ENCODE assay signal across 19 cellular contexts in the genomic region with DNA sequence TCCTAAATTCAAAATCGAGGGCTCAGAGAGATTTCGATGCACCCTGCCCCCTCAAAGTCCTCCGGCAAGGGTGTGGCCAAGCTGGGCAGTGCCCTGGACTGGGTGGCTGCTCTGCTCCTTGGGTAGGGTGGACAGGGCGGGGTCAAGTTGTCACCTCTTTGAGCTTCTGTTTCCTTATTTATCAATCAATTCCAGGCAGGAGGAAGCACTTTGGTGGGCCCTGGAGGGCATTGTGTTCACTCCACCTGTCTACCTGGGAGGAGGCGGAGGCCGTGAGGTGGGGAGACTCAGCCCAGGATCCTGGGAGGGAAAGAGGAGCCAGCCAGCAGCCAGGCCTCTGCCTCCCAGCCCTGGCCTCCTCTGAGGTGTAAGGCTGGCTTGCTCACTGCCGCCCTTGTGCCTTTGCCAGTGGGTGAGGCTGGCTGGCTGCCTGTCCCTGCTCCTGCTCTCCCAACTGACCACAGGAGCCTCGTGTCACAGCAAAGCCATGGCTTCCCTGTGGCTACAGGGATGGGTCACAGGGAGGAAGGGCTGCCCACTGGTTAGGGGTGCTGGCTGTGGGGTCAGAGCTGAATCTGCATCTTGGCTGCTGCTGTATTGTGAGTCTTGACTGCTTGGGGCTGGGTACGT. TPM values are rescaled to one million over a fixed set of nuclear protein-coding genes. Genes with fewer than 3 reads are reported as not detected.
A peak's percentile ranks its signal among the peaks of the same experiment; 100 is the strongest.
DNase-seq lines count a peak whose midpoint lies in the region; ATAC-seq, FAIRE-seq and TF ChIP-seq lines count a peak whose summit lies in the region.
"Had no signal": no experiment of that assay in that cellular context is flagged by ENCODE, and none has a peak within 500 bp of the region (broad histone marks: within the 10 kb centered on the region; RNA-seq: fewer than 3 reads in every experiment).

No MANE protein-coding gene starts in this region.

- H3K4me2 ChIP-seq in mesenchymal stem cell (ENCODE audit: low read length, poor library complexity, severe bottlenecking), result no peak overlapping the region

- H3K4me1 ChIP-seq in HEK293 (ENCODE audit: control insufficient read depth, insufficient read depth, low read length), result no peaks in the 10 kb centered on the region; the same call in 1 of the 2 replicates
- no peaks in the 10 kb centered on the region for H3K4me1 ChIP-seq in adrenal gland (replicated peaks in 1 of 2)
- peaks cover 9% of the 10 kb centered on the region for H3K4me1 ChIP-seq in mesenchymal stem cell (ENCODE audit: control insufficient read depth, insufficient read depth, low read depth, low read length)
- no peaks in the 10 kb centered on the region for H3K4me1 ChIP-seq in CD4-positive, alpha-beta memory T cell (ENCODE audit: insufficient read depth, low read length)

- no peaks in the 10 kb centered on the region for H3K36me3 ChIP-seq in HEK293 (ENCODE audit: control insufficient read depth in 2 of 2, insufficient read depth in 1 of 2, low read length in 2 of 2)
- H3K36me3 ChIP-seq in adrenal gland (replicated peaks in 1 of 2), result no peaks in the 10 kb centered on the region
- no peaks in the 10 kb centered on the region for H3K36me3 ChIP-seq in mesenchymal stem cell (ENCODE audit: control insufficient read depth in 1 of 2, insufficient read depth in 2 of 2, low read depth in 1 of 2, low read length in 2 of 2)
- no peaks in the 10 kb centered on the region for H3K36me3 ChIP-seq in CD4-positive, alpha-beta memory T cell (ENCODE audit: insufficient read depth, low read length)
- H3K36me3 ChIP-seq: cardiac muscle cell, suprapubic skin had no signal

- 68 to 72% (median 70%) methylated on average over 7 to 9 of the region's 9 CpGs for WGBS in adrenal gland, 4 donors
- WGBS in mesenchymal stem cell, result 66% methylated on average over 9 of the region's 9 CpGs

- no peak overlapping the region for H3K4me3 Mint-ChIP-seq in CD4-positive, alpha-beta memory T cell
- H3K4me3 Mint-ChIP-seq: activated T-cell treated with anti-CD3 and anti-CD28 coated beads, Interleukin-2, amount 50 U/mL, for 24 hours; CD4-positive, CD25-positive, alpha-beta regulatory T cell; mesothelial cell of epicardium had no signal

- H2BK12ac ChIP-seq in mesenchymal stem cell (ENCODE audit: low read length in 2 of 2), result no peak overlapping the region

- ATAC-seq in HG03159 (IDR thresholded peaks at IDR 0.05; ENCODE audit: unreplicated experiment), result no peak
- ATAC-seq: GM12878 had no signal

- H3K4me3 ChIP-seq in HEK293 (ENCODE audit: low read depth, low read length) (no peak overlapping the region), adrenal gland (no peak overlapping the region), mesenchymal stem cell (ENCODE audit: insufficient read depth in 1 of 2, low read depth in 1 of 2, low read length in 2 of 2) (no peak overlapping the region)
- H3K4me3 ChIP-seq in CD4-positive, alpha-beta memory T cell (ENCODE audit: low read length in 2 of 2), result no peak overlapping the region
- H3K4me3 ChIP-seq: cardiac muscle cell, GM12878, suprapubic skin had no signal

- H2BK15ac ChIP-seq in mesenchymal stem cell (ENCODE audit: low read depth, poor library complexity, severe bottlenecking), result no peak overlapping the region

- no peak overlapping the region for H2AK5ac ChIP-seq in mesenchymal stem cell (ENCODE audit: low read length, severe bottlenecking)

- intact Hi-C loops in adrenal gland (cut with DNase I), result no loop called here
- intact Hi-C loops in CD4-positive, alpha-beta memory T cell (cut with micrococcal nuclease), result no loop called here

- CTCF ChIA-PET in HEK293 (lab: Yijun Ruan, JAX), result interaction anchor here (0.5 to 1.3 kb wide), 3 partner anchors 21 to 345 kb away, joined by 3 to 4 read pairs (median 3); no protein-coding TSS in a partner anchor
- CTCF ChIA-PET in CD4-positive, alpha-beta memory T cell (lab: Charles Lee; ENCODE audit: partially characterized antibody), result no interaction called here

- H3K79me1 ChIP-seq in mesenchymal stem cell (replicated peaks; ENCODE audit: low read length, poor library complexity, severe bottlenecking), result no peaks in the 10 kb centered on the region

- no peak overlapping the region for H3K18ac ChIP-seq in mesenchymal stem cell (ENCODE audit: low read depth in 1 of 2, low read length in 2 of 2)

- no peak overlapping the region for H3K23ac ChIP-seq in mesenchymal stem cell (ENCODE audit: low read length in 2 of 2)

- no peak for FAIRE-seq in GM12891 (lab: Jason Lieb, UNC)
- FAIRE-seq: GM12878 had no signal

- peak; percentile 45 for DNase-seq in DMS153 (lab: John Stamatoyannopoulos, UW)
- DNase-seq in adrenal gland, result peak in 4 of 7 donors; percentile 35 to 55 (median 50)
- DNase-seq in mesenchymal stem cell, result no peak
- DNase-seq in GM12891 (ENCODE audit: insufficient read length, low spot score), result no peak
- DNase-seq in CD4-positive, alpha-beta memory T cell, result no peak
- DNase-seq: activated CD8-positive, alpha-beta memory T cell treated with anti-CD3 and anti-CD28 coated beads for 24 hours; activated naive CD4-positive, alpha-beta T cell treated with Interleukin-2 at 50 U/mL for 16 hours; activated T-cell treated with anti-CD3 and anti-CD28 coated beads, Interleukin-2, amount 50 U/mL, for 24 hours; CD4-positive, CD25-positive, alpha-beta regulatory T cell; dermis blood vessel endothelial cell; Karpas-422; NCI-H1048 had no signal

- H3K9ac ChIP-seq in mesenchymal stem cell (ENCODE audit: low read length), result no peak overlapping the region

- H3K27me3 Mint-ChIP-seq in CD4-positive, alpha-beta memory T cell, result no peaks in the 10 kb centered on the region
- H3K27me3 Mint-ChIP-seq: activated T-cell treated with anti-CD3 and anti-CD28 coated beads, Interleukin-2, amount 50 U/mL, for 24 hours; CD4-positive, CD25-positive, alpha-beta regulatory T cell had no signal

- H3K4ac ChIP-seq in mesenchymal stem cell (ENCODE audit: low read depth in 1 of 2, low read length in 2 of 2), result no peak overlapping the region

- TF ChIP-seq CTCF in HEK293 (tag by site-specific recombination; IDR thresholded peaks at IDR 0.05) (no peak), adrenal gland (IDR thresholded peaks at IDR 0.05) (no peak)

- no peak overlapping the region for H2AFZ ChIP-seq in mesenchymal stem cell (ENCODE audit: low read depth, low read length)

- no peaks in the 10 kb centered on the region for H3K9me3 ChIP-seq in HEK293 (ENCODE audit: control insufficient read depth, insufficient read depth, low read depth, low read length)
- H3K9me3 ChIP-seq in adrenal gland (replicated peaks in 1 of 3), result no peaks in the 10 kb centered on the region
- no peaks in the 10 kb centered on the region for H3K9me3 ChIP-seq in mesenchymal stem cell (ENCODE audit: control insufficient read depth, low read length)
- H3K9me3 ChIP-seq in CD4-positive, alpha-beta memory T cell (ENCODE audit: control insufficient read depth in 1 of 2, low read length in 2 of 2), result no peaks in the 10 kb centered on the region
- H3K9me3 ChIP-seq: suprapubic skin had no signal

- no peak overlapping the region for H3K14ac ChIP-seq in mesenchymal stem cell (ENCODE audit: low read length in 2 of 2)

- H4K8ac ChIP-seq in mesenchymal stem cell (ENCODE audit: low read length), result no peak overlapping the region

- H3K27ac Mint-ChIP-seq in CD4-positive, alpha-beta memory T cell, result no peak overlapping the region
- H3K27ac Mint-ChIP-seq: activated T-cell treated with anti-CD3 and anti-CD28 coated beads, Interleukin-2, amount 50 U/mL, for 24 hours; mesothelial cell of epicardium had no signal

- H3K4me1 Mint-ChIP-seq in CD4-positive, alpha-beta memory T cell, result no peaks in the 10 kb centered on the region
- H3K4me1 Mint-ChIP-seq: CD4-positive, CD25-positive, alpha-beta regulatory T cell had no signal

- H3K27me3 ChIP-seq in adrenal gland (peaks cover 4% of the 10 kb centered on the region), mesenchymal stem cell (ENCODE audit: control insufficient read depth in 1 of 2, insufficient read depth in 1 of 2, low read length in 2 of 2) (peaks cover 45 to 82% of the 10 kb centered on the region in 2 experiments)
- peaks cover 2% of the 10 kb centered on the region for H3K27me3 ChIP-seq in CD4-positive, alpha-beta memory T cell (ENCODE audit: insufficient read depth, low read length)

- no peak overlapping the region for H3K27ac ChIP-seq in HEK293 (ENCODE audit: extremely low read depth, low read depth, low read length)
- no peak overlapping the region for H3K27ac ChIP-seq in adrenal gland
- H3K27ac ChIP-seq in mesenchymal stem cell (ENCODE audit: low read length, poor library complexity, severe bottlenecking), result no peak overlapping the region
- H3K27ac ChIP-seq in CD4-positive, alpha-beta memory T cell (ENCODE audit: low read depth, low read length), result no peak overlapping the region
- H3K27ac ChIP-seq: cardiac muscle cell, suprapubic skin had no signal

- H4K91ac ChIP-seq in mesenchymal stem cell (ENCODE audit: low read length), result peak overlapping the region; percentile 57

- H2BK120ac ChIP-seq in mesenchymal stem cell (ENCODE audit: low read depth, low read length), result no peak overlapping the region

- no peak overlapping the region for H2BK5ac ChIP-seq in mesenchymal stem cell (ENCODE audit: low read depth, low read length, poor library complexity, severe bottlenecking)

- no peaks in the 10 kb centered on the region for H3K9me3 Mint-ChIP-seq in CD4-positive, alpha-beta memory T cell
- H3K9me3 Mint-ChIP-seq: activated T-cell treated with anti-CD3 and anti-CD28 coated beads, Interleukin-2, amount 50 U/mL, for 24 hours; CD4-positive, CD25-positive, alpha-beta regulatory T cell; mesothelial cell of epicardium; nephron had no signal

- H3K36me3 Mint-ChIP-seq in CD4-positive, alpha-beta memory T cell, result no peaks in the 10 kb centered on the region
- H3K36me3 Mint-ChIP-seq: CD4-positive, CD25-positive, alpha-beta regulatory T cell; mesothelial cell of epicardium had no signal

- POLR2A ChIA-PET in HEK293 (lab: Yijun Ruan, JAX), result interaction anchor here (0.8 kb wide), 1 partner anchor 13 kb away, joined by 3 read pairs; no protein-coding TSS in a partner anchor
- POLR2A ChIA-PET in CD4-positive, alpha-beta memory T cell (lab: Charles Lee; ENCODE audit: partially characterized antibody), result no interaction called here

- TF ChIP-seq POLR2A in adrenal gland (IDR thresholded peaks at IDR 0.05), result no peak
- TF ChIP-seq POLR2A in GM12891 (IDR thresholded peaks at IDR 0.05; ENCODE audit: low read depth, low read length), result no peak

TF ChIP-seq in HEK293, 187 proteins besides CTCF, POLR2A, EP300 and RAD21 (continues in another document):
- TF ChIP-seq ZNF768 (tag by site-specific recombination; IDR thresholded peaks at IDR 0.05) (no peak), ZBTB17 (tag by site-specific recombination; IDR thresholded peaks at IDR 0.05) (peak; percentile 55; the same call in 1 of the 2 replicates)

TF ChIP-seq in GM12891, 5 proteins besides CTCF, POLR2A, EP300 and RAD21 (continues in another document):
- no peak for TF ChIP-seq POLR2AphosphoS5 (IDR thresholded peaks at IDR 0.05; ENCODE audit: low read depth, low read length)
- no peak for TF ChIP-seq POU2F2 (IDR thresholded peaks at IDR 0.05; ENCODE audit: low read depth, low read length)
- no peak for TF ChIP-seq SPI1 (IDR thresholded peaks at IDR 0.05; ENCODE audit: low read depth, low read length)

RNA-seq across cellular contexts. Expression of gene SHISAL1, which starts 25.5 kb away (rescaled TPM):
- total RNA-seq in adrenal gland, result 1 to 10 TPM in 5 of 8 donors, under 1 TPM in 3; 0.43 to 2.2 (median 1.2) TPM
- polyA plus RNA-seq in adrenal gland, result 1 to 10 TPM in 2 of 3 donors, under 1 TPM in 1; 0.71 to 2.4 (median 1.0) TPM
- polyA plus RNA-seq in mesenchymal stem cell (2013, experiment 1 of 2), result 1.9 TPM
- polyA plus RNA-seq in mesenchymal stem cell (2013, experiment 2 of 2), result 1.9 TPM
- polyA plus RNA-seq in GM12891 (2012; ENCODE audit: low read depth, missing spikeins), result not detected
- total RNA-seq in CD4-positive, alpha-beta memory T cell, result not detected
- polyA plus RNA-seq in CD4-positive, alpha-beta memory T cell, result not detected
- total RNA-seq: CD4-positive, CD25-positive, alpha-beta regulatory T cell; dermis blood vessel endothelial cell; GM12878 had no signal
- polyA plus RNA-seq: CD4-positive, CD25-positive, alpha-beta regulatory T cell; GM12878 had no signal

Comparison
In these comparisons a context has a peak if more than half of its experiments do, and no peak if none do; other contexts are left out.
1. DNase-seq: peak in DMS153 (single experiment) and adrenal gland (4 of 7); none in mesenchymal stem cell (single experiment), GM12891 (single experiment) and CD4-positive, alpha-beta memory T cell (0 of 5).